ENCODE assay signal across 1 cellular context in the genomic region with DNA sequence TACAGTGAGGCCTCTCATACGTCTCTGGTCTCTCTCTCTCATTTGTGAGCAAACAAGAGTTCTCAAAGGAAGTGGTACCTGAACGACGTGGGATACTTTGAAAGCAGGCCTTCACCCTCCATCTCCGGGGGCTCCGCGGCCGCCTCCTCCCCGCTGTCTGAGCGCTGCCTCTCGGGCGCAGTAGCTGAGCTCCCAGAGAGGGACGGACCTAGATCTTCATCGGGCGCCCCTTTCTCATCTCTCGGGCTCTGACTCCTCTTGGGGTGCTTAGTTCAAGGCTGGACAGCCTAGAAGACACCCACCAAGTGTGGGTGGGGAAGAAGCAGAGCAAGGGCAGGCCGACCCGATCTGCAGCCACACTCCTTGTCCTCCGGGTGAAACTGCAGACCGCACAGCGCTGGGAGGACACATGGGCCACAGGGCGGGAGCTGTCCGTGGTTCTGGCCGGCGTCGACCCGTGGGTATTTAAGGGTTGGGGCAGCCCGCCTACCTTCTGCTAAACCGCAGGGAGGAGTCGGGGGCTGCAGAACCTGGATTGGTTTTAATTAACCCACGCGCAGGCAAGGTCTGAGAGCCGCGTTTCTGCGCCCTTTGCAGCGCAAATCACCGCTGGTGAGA.
TF ChIP-seq lines count a peak whose summit lies in the region.

No MANE protein-coding gene starts in this region.

TF ChIP-seq in HepG2, 621 proteins besides CTCF, POLR2A, EP300 and RAD21 (continued from another document and continues in another):
- TF ChIP-seq, protein P1, sequence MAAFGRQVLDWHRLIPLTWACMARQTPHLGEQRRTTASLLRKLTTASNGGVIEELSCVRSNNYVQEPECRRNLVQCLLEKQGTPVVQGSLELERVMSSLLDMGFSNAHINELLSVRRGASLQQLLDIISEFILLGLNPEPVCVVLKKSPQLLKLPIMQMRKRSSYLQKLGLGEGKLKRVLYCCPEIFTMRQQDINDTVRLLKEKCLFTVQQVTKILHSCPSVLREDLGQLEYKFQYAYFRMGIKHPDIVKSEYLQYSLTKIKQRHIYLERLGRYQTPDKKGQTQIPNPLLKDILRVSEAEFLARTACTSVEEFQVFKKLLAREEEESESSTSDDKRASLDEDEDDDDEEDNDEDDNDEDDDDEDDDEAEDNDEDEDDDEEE (CRISPR knock-in tag; IDR thresholded peaks at IDR 0.05), result 0 out of 2 replicates have a peak, but pooled peaks have one; percentile 40
- TF ChIP-seq HNF4A (CRISPR knock-in tag; IDR thresholded peaks at IDR 0.05), result no peak
- TF ChIP-seq ZMYM4 (CRISPR knock-in tag; IDR thresholded peaks at IDR 0.05), result no peak
- TF ChIP-seq ZSCAN30 (CRISPR knock-in tag; IDR thresholded peaks at IDR 0.05), result no peak
- no peak for TF ChIP-seq CREM (IDR thresholded peaks at IDR 0.05)
- no peak for TF ChIP-seq CREM (CRISPR knock-in tag; IDR thresholded peaks at IDR 0.05)
- TF ChIP-seq YEATS2 (CRISPR knock-in tag; IDR thresholded peaks at IDR 0.05; ENCODE audit: borderline replicate concordance), result peak; percentile 51; the same call in 1 of the 2 replicates
- no peak for TF ChIP-seq ZNF496 (CRISPR knock-in tag; IDR thresholded peaks at IDR 0.05; ENCODE audit: insufficient replicate concordance)
- TF ChIP-seq JDP2 (CRISPR knock-in tag; IDR thresholded peaks at IDR 0.05; ENCODE audit: borderline replicate concordance), result no peak
- TF ChIP-seq ZFY (CRISPR knock-in tag; IDR thresholded peaks at IDR 0.05), result peak; percentile 33; the same call in 1 of the 2 replicates
- no peak for TF ChIP-seq ZZZ3 (CRISPR knock-in tag; IDR thresholded peaks at IDR 0.05; ENCODE audit: borderline replicate concordance)
- TF ChIP-seq GATAD2A (CRISPR knock-in tag; IDR thresholded peaks at IDR 0.05), result 0 out of 2 replicates have a peak, but pooled peaks have one; percentile 38
- no peak for TF ChIP-seq ZNF556 (CRISPR knock-in tag; IDR thresholded peaks at IDR 0.05; ENCODE audit: borderline replicate concordance)
- TF ChIP-seq, protein P2, sequence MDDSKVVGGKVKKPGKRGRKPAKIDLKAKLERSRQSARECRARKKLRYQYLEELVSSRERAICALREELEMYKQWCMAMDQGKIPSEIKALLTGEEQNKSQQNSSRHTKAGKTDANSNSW (CRISPR knock-in tag; IDR thresholded peaks at IDR 0.05; ENCODE audit: borderline replicate concordance), result no peak
- TF ChIP-seq FOXO1 (CRISPR knock-in tag; IDR thresholded peaks at IDR 0.05), result peak; percentile 59; the same call in 1 of the 2 replicates
- no peak for TF ChIP-seq ZC3H13 (CRISPR knock-in tag; IDR thresholded peaks at IDR 0.05)
- peak; percentile 79; the same call in 1 of the 2 replicates for TF ChIP-seq ZNF83 (CRISPR knock-in tag; IDR thresholded peaks at IDR 0.05; ENCODE audit: borderline replicate concordance)
- TF ChIP-seq KAT7 (CRISPR knock-in tag; IDR thresholded peaks at IDR 0.05; ENCODE audit: borderline replicate concordance), result no peak
- TF ChIP-seq, protein P3, sequence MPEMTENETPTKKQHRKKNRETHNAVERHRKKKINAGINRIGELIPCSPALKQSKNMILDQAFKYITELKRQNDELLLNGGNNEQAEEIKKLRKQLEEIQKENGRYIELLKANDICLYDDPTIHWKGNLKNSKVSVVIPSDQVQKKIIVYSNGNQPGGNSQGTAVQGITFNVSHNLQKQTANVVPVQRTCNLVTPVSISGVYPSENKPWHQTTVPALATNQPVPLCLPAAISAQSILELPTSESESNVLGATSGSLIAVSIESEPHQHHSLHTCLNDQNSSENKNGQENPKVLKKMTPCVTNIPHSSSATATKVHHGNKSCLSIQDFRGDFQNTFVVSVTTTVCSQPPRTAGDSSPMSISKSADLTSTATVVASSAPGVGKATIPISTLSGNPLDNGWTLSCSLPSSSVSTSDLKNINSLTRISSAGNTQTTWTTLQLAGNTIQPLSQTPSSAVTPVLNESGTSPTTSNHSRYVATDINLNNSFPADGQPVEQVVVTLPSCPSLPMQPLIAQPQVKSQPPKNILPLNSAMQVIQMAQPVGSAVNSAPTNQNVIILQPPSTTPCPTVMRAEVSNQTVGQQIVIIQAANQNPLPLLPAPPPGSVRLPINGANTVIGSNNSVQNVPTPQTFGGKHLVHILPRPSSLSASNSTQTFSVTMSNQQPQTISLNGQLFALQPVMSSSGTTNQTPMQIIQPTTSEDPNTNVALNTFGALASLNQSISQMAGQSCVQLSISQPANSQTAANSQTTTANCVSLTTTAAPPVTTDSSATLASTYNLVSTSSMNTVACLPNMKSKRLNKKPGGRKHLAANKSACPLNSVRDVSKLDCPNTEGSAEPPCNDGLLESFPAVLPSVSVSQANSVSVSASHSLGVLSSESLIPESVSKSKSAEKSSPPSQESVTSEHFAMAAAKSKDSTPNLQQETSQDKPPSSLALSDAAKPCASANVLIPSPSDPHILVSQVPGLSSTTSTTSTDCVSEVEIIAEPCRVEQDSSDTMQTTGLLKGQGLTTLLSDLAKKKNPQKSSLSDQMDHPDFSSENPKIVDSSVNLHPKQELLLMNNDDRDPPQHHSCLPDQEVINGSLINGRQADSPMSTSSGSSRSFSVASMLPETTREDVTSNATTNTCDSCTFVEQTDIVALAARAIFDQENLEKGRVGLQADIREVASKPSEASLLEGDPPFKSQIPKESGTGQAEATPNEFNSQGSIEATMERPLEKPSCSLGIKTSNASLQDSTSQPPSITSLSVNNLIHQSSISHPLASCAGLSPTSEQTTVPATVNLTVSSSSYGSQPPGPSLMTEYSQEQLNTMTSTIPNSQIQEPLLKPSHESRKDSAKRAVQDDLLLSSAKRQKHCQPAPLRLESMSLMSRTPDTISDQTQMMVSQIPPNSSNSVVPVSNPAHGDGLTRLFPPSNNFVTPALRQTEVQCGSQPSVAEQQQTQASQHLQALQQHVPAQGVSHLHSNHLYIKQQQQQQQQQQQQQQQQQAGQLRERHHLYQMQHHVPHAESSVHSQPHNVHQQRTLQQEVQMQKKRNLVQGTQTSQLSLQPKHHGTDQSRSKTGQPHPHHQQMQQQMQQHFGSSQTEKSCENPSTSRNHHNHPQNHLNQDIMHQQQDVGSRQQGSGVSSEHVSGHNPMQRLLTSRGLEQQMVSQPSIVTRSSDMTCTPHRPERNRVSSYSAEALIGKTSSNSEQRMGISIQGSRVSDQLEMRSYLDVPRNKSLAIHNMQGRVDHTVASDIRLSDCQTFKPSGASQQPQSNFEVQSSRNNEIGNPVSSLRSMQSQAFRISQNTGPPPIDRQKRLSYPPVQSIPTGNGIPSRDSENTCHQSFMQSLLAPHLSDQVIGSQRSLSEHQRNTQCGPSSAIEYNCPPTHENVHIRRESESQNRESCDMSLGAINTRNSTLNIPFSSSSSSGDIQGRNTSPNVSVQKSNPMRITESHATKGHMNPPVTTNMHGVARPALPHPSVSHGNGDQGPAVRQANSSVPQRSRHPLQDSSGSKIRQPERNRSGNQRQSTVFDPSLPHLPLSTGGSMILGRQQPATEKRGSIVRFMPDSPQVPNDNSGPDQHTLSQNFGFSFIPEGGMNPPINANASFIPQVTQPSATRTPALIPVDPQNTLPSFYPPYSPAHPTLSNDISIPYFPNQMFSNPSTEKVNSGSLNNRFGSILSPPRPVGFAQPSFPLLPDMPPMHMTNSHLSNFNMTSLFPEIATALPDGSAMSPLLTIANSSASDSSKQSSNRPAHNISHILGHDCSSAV (CRISPR knock-in tag; IDR thresholded peaks at IDR 0.05; ENCODE audit: borderline replicate concordance), result no peak
- 0 out of 2 replicates have a peak, but pooled peaks have one; percentile 40 for TF ChIP-seq ZNF530 (CRISPR knock-in tag; IDR thresholded peaks at IDR 0.05; ENCODE audit: low read depth)
- TF ChIP-seq, protein P4, sequence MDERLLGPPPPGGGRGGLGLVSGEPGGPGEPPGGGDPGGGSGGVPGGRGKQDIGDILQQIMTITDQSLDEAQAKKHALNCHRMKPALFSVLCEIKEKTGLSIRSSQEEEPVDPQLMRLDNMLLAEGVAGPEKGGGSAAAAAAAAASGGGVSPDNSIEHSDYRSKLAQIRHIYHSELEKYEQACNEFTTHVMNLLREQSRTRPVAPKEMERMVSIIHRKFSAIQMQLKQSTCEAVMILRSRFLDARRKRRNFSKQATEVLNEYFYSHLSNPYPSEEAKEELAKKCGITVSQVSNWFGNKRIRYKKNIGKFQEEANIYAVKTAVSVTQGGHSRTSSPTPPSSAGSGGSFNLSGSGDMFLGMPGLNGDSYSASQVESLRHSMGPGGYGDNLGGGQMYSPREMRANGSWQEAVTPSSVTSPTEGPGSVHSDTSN (CRISPR knock-in tag; IDR thresholded peaks at IDR 0.05), result no peak
- peak; percentile 86; the same call in 1 of the 2 replicates for TF ChIP-seq TMF1 (CRISPR knock-in tag; IDR thresholded peaks at IDR 0.05; ENCODE audit: low read depth)
- TF ChIP-seq, protein P5, sequence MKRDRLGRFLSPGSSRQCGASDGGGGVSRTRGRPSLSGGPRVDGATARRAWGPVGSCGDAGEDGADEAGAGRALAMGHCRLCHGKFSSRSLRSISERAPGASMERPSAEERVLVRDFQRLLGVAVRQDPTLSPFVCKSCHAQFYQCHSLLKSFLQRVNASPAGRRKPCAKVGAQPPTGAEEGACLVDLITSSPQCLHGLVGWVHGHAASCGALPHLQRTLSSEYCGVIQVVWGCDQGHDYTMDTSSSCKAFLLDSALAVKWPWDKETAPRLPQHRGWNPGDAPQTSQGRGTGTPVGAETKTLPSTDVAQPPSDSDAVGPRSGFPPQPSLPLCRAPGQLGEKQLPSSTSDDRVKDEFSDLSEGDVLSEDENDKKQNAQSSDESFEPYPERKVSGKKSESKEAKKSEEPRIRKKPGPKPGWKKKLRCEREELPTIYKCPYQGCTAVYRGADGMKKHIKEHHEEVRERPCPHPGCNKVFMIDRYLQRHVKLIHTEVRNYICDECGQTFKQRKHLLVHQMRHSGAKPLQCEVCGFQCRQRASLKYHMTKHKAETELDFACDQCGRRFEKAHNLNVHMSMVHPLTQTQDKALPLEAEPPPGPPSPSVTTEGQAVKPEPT (CRISPR knock-in tag; IDR thresholded peaks at IDR 0.05; ENCODE audit: low read depth), result no peak
- no peak for TF ChIP-seq SOX13 (IDR thresholded peaks at IDR 0.05)
- TF ChIP-seq SOX13 (CRISPR knock-in tag; conservative IDR thresholded peaks at IDR 0.05 in 1 of 2, IDR thresholded peaks at IDR 0.05 in 1 of 2), result peak in 1 of 2 experiments; percentile 36; a peak in 1 of 4 replicates
- no peak for TF ChIP-seq PCBP1 (IDR thresholded peaks at IDR 0.05; ENCODE audit: borderline replicate concordance, low read depth, low read length)
- no peak for TF ChIP-seq NCOA1 (CRISPR knock-in tag; IDR thresholded peaks at IDR 0.05)
- TF ChIP-seq ZNF780A (CRISPR knock-in tag; IDR thresholded peaks at IDR 0.05), result no peak
- TF ChIP-seq ZNF672 (CRISPR knock-in tag; IDR thresholded peaks at IDR 0.05), result no peak
- TF ChIP-seq FIP1L1 (IDR thresholded peaks at IDR 0.05; ENCODE audit: borderline replicate concordance, insufficient read depth, low read depth, low read length), result no peak
- TF ChIP-seq, protein P6, sequence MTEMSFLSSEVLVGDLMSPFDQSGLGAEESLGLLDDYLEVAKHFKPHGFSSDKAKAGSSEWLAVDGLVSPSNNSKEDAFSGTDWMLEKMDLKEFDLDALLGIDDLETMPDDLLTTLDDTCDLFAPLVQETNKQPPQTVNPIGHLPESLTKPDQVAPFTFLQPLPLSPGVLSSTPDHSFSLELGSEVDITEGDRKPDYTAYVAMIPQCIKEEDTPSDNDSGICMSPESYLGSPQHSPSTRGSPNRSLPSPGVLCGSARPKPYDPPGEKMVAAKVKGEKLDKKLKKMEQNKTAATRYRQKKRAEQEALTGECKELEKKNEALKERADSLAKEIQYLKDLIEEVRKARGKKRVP (CRISPR knock-in tag; IDR thresholded peaks at IDR 0.05), result peak in 1 of 2 experiments; percentile 38; a peak in 1 of 4 replicates
- TF ChIP-seq, protein P7, sequence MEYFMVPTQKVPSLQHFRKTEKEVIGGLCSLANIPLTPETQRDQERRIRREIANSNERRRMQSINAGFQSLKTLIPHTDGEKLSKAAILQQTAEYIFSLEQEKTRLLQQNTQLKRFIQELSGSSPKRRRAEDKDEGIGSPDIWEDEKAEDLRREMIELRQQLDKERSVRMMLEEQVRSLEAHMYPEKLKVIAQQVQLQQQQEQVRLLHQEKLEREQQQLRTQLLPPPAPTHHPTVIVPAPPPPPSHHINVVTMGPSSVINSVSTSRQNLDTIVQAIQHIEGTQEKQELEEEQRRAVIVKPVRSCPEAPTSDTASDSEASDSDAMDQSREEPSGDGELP (IDR thresholded peaks at IDR 0.05; ENCODE audit: borderline replicate concordance, low read depth), result no peak
- 0 out of 2 replicates have a peak, but pooled peaks have one; percentile 79 for TF ChIP-seq ZFP36L2 (CRISPR knock-in tag; IDR thresholded peaks at IDR 0.05)
- 0 out of 2 replicates have a peak, but pooled peaks have one; percentile 58 for TF ChIP-seq ZNF510 (CRISPR knock-in tag; IDR thresholded peaks at IDR 0.05; ENCODE audit: low read depth)
- no peak for TF ChIP-seq ZNF652 (CRISPR knock-in tag; IDR thresholded peaks at IDR 0.05; ENCODE audit: borderline replicate concordance, low read depth)
- TF ChIP-seq, protein P8, sequence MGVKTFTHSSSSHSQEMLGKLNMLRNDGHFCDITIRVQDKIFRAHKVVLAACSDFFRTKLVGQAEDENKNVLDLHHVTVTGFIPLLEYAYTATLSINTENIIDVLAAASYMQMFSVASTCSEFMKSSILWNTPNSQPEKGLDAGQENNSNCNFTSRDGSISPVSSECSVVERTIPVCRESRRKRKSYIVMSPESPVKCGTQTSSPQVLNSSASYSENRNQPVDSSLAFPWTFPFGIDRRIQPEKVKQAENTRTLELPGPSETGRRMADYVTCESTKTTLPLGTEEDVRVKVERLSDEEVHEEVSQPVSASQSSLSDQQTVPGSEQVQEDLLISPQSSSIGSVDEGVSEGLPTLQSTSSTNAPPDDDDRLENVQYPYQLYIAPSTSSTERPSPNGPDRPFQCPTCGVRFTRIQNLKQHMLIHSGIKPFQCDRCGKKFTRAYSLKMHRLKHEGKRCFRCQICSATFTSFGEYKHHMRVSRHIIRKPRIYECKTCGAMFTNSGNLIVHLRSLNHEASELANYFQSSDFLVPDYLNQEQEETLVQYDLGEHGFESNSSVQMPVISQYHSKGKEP (CRISPR knock-in tag; IDR thresholded peaks at IDR 0.05), result peak; percentile 93
- TF ChIP-seq, protein P9, sequence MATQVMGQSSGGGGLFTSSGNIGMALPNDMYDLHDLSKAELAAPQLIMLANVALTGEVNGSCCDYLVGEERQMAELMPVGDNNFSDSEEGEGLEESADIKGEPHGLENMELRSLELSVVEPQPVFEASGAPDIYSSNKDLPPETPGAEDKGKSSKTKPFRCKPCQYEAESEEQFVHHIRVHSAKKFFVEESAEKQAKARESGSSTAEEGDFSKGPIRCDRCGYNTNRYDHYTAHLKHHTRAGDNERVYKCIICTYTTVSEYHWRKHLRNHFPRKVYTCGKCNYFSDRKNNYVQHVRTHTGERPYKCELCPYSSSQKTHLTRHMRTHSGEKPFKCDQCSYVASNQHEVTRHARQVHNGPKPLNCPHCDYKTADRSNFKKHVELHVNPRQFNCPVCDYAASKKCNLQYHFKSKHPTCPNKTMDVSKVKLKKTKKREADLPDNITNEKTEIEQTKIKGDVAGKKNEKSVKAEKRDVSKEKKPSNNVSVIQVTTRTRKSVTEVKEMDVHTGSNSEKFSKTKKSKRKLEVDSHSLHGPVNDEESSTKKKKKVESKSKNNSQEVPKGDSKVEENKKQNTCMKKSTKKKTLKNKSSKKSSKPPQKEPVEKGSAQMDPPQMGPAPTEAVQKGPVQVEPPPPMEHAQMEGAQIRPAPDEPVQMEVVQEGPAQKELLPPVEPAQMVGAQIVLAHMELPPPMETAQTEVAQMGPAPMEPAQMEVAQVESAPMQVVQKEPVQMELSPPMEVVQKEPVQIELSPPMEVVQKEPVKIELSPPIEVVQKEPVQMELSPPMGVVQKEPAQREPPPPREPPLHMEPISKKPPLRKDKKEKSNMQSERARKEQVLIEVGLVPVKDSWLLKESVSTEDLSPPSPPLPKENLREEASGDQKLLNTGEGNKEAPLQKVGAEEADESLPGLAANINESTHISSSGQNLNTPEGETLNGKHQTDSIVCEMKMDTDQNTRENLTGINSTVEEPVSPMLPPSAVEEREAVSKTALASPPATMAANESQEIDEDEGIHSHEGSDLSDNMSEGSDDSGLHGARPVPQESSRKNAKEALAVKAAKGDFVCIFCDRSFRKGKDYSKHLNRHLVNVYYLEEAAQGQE (IDR thresholded peaks at IDR 0.05; ENCODE audit: borderline replicate concordance in 1 of 2, low read depth in 1 of 2, low read length in 2 of 2), result peak; percentile 98 to 99
- peak; percentile 43 for TF ChIP-seq GABPB1 (CRISPR knock-in tag; IDR thresholded peaks at IDR 0.05)
